Comparison of ENCODE assay signal across 2 cellular contexts in genomic region chr10:47723362-47723761, GRCh38. TPM values are rescaled to one million over a fixed set of nuclear protein-coding genes. Genes with fewer than 3 reads are reported as not detected.
"Had no signal": no experiment of that assay in that cellular context is flagged by ENCODE, and none has a peak within 500 bp of the region (broad histone marks: within the 10 kb centered on the region; RNA-seq: fewer than 3 reads in every experiment).

No MANE protein-coding gene starts in this region.

RNA-seq across cellular contexts. Expression of gene SYT15B, which starts 40.0 kb away (rescaled TPM):
- total RNA-seq: LHCN-M2, M059J had no signal
